ENCODE assay signal across 17 cellular contexts in the genomic region with DNA sequence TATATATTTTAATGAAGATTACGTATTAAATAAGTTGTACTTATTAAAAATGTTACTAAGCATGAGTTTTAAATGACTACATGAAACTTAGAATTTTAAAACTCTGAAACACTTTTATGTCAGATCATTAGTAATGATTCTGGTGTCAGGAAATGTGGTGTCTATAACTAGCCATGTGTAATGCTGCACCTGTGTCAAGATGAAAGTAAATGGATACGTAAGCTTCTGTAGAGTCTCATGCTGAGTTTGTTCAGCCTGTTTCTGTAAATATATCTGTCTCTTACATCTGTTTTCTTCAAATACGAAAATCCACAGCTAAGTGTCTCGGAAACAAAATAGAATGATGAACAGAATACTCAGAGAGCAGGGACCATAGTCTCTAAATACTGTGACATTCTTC.
DNase-seq lines count a peak whose midpoint lies in the region; ATAC-seq, FAIRE-seq and TF ChIP-seq lines count a peak whose summit lies in the region.
"Had no signal": no experiment of that assay in that cellular context is flagged by ENCODE, and none has a peak within 500 bp of the region (broad histone marks: within the 10 kb centered on the region; RNA-seq: fewer than 3 reads in every experiment).

No MANE protein-coding gene starts in this region.

- H3K79me2 ChIP-seq in GM12878 (ENCODE audit: control insufficient read depth, insufficient read depth, low read length): no peaks in the 10 kb centered on the region

- CTCF ChIA-PET in GM12878 (lab: Yijun Ruan, JAX): no interaction called here

- no peaks in the 10 kb centered on the region for H4K20me1 ChIP-seq in GM12878 (ENCODE audit: control insufficient read depth, insufficient read depth)

- no peak overlapping the region for H2AFZ ChIP-seq in GM12878 (ENCODE audit: control insufficient read depth, low read depth, low read length)

- H3K4me3 ChIP-seq in GM12878: no peak overlapping the region

- no peak overlapping the region for H3K9ac ChIP-seq in GM12878 (ENCODE audit: control insufficient read depth, insufficient read depth, low read length)

- BruUV-seq in GM12878 (replicated peaks; lab: Mats Ljungman, UMichigan): no TSS peak

- intact Hi-C loops in GM12878 (cut with micrococcal nuclease; ENCODE audit: unreplicated experiment): no loop called here

- no peak for TF ChIP-seq EP300 in GM12878 (IDR thresholded peaks at IDR 0.05; ENCODE audit: borderline replicate concordance in 1 of 2, control insufficient read depth in 1 of 2, low read depth in 2 of 2, low read length in 2 of 2)

- SMC1A ChIA-PET in GM12878 (lab: Charles Lee; ENCODE audit: uncharacterized antibody, unreplicated experiment): no interaction called here

- no peak for TF ChIP-seq POLR2A in GM12878 (IDR thresholded peaks at IDR 0.05; ENCODE audit: low read depth, low read length)

- DNase-seq in NCI-H345 treated with DMSO at 0.1 percent for 48 hours (lab: John Stamatoyannopoulos, UW; ENCODE audit: unreplicated experiment) (peak; percentile 25), GM12878 (ENCODE audit: low read depth, low spot score) (no peak), activated gamma-delta T cell (lab: John Stamatoyannopoulos, UW) (no peak), hepatic stellate cell (ENCODE audit: low spot score) (no peak)
- no peak for DNase-seq in central memory CD4-positive, alpha-beta T cell
- DNase-seq: BE2C; CD8-positive, alpha-beta T cell; GF-D8; Kasumi-1; NCI-H1417 treated with DMSO at 0.1 percent for 48 hours; NCI-H2029 had no signal

- H3K4me2 ChIP-seq in GM12878 (ENCODE audit: control insufficient read depth, insufficient read depth): no peak overlapping the region

- peak; percentile 76 for ATAC-seq in GM18868 (IDR thresholded peaks at IDR 0.05; ENCODE audit: unreplicated experiment)
- ATAC-seq in HG03025 (IDR thresholded peaks at IDR 0.05; ENCODE audit: low FRiP score, unreplicated experiment): peak; percentile 80
- ATAC-seq in GM12878: no peak
- no peak for ATAC-seq in GM21737 (IDR thresholded peaks at IDR 0.05; ENCODE audit: unreplicated experiment)
- ATAC-seq: CD8-positive, alpha-beta T cell; SK-N-SH treated with all-trans-retinoic acid at 6 μM for 48 hours had no signal

- H3K36me3 ChIP-seq in GM12878 (ENCODE audit: control insufficient read depth in 2 of 2, insufficient read depth in 2 of 2, low read length in 1 of 2): no peaks in the 10 kb centered on the region
- H3K36me3 ChIP-seq: BE2C had no signal

- no peak overlapping the region for H3K27ac ChIP-seq in GM12878 (ENCODE audit: control insufficient read depth, insufficient read depth)

- no peak for TF ChIP-seq RAD21 in GM12878 (IDR thresholded peaks at IDR 0.05; ENCODE audit: insufficient read depth, low read depth, low read length)

- 23% methylated on average over 4 of the region's 4 CpGs for WGBS in GM12878 (ENCODE audit: insufficient coverage, insufficient replicate concordance, low lambda C conversion rate, missing lambda C conversion rate)

- TF ChIP-seq CTCF in GM12878 (IDR thresholded peaks at IDR 0.05 in 2 of 3, conservative IDR thresholded peaks at IDR 0.05 in 1 of 3; ENCODE audit: control insufficient read depth in 2 of 3, extremely low read depth in 1 of 3, insufficient read depth in 1 of 3, low read depth in 3 of 3, low read length in 3 of 3): no peak

- H3K4me1 ChIP-seq in GM12878 (ENCODE audit: control insufficient read depth, insufficient read depth, low read length): no peaks in the 10 kb centered on the region
- H3K4me1 ChIP-seq: BE2C had no signal

- RAD21 ChIA-PET in GM12878 (lab: Charles Lee; ENCODE audit: unreplicated experiment): no interaction called here

- POLR2A ChIA-PET in GM12878 (lab: Charles Lee): no interaction called here

- no peaks in the 10 kb centered on the region for H3K27me3 ChIP-seq in GM12878 (replicated peaks in 1 of 2; ENCODE audit: control insufficient read depth in 2 of 2, insufficient read depth in 2 of 2, low read length in 1 of 2)
- H3K27me3 ChIP-seq: BE2C had no signal

- H3K9me3 ChIP-seq in GM12878 (replicated peaks; ENCODE audit: control insufficient read depth, insufficient read depth, low read length): no peaks in the 10 kb centered on the region
- H3K9me3 ChIP-seq: BE2C had no signal

- FAIRE-seq in GM12878 (lab: Jason Lieb, UNC): peak; percentile 35
- FAIRE-seq: D721Med, TTC549 had no signal

- in situ Hi-C loops in GM12878 (cut with MboI): no loop called here

TF ChIP-seq in GM12878, 131 proteins besides CTCF, POLR2A, EP300 and RAD21:
- TF ChIP-seq NFIC (IDR thresholded peaks at IDR 0.05; ENCODE audit: low read depth, low read length) (peak; percentile 47; the same call in 1 of the 2 replicates), JUNB (IDR thresholded peaks at IDR 0.05) (peak; percentile 29; the same call in 1 of the 2 replicates), SMAD5 (IDR thresholded peaks at IDR 0.05; ENCODE audit: low read depth) (no peak)
TF ChIP-seq in GM12878: peak in this region for 2.

Comparison
In these comparisons a context has a peak if more than half of its experiments do, and no peak if none do; other contexts are left out.
1. ATAC-seq: peak in GM18868 (single experiment) and HG03025 (single experiment); none in GM12878 (single experiment) and GM21737 (single experiment).